ENCODE assay signal across 8 cellular contexts in the genomic region with DNA sequence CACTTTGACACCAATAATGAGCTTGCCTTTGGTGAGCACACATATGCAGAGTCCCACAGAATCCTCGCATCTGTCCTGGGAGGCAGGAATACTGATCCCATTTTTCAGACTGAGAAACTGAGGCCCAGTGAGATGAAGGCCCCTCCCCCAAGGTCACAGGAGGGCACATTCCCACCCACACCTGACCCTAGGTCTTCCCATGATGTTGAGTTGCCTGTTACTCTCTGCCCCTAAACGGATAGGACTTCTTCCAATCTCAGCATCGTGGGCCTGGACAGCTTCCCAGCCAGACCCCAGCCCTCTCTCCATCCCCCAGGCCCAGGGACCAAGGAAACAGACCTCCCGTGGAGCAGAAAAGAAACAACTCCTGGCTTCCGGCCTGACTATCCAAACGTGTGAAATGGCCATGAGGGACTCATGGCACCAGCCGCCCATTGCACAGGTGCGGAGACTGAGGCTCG. TPM values are rescaled to one million over a fixed set of nuclear protein-coding genes. Genes with fewer than 3 reads are reported as not detected.
DNase-seq lines count a peak whose midpoint lies in the region; ATAC-seq and TF ChIP-seq lines count a peak whose summit lies in the region.

No MANE protein-coding gene starts in this region.

- ATAC-seq in HG02588 (IDR thresholded peaks at IDR 0.05; ENCODE audit: unreplicated experiment) = no peak

- H3K4me1 ChIP-seq in Caco-2 (peaks cover 28% of the 10 kb centered on the region), colonic mucosa (peaks cover 10% of the 10 kb centered on the region)

- intact Hi-C loops in Caco-2 (cut with micrococcal nuclease; ENCODE audit: unreplicated experiment) = loop anchor here (5.0 kb wide), 1 partner anchor 80 kb away; a partner anchor contains a TSS
- intact Hi-C loops in colonic mucosa (cut with DNase I) = no loop called here

- no peaks in the 10 kb centered on the region for H3K27me3 Mint-ChIP-seq in Caco-2 (ENCODE audit: insufficient read depth, unreplicated experiment)
- peaks cover 4% of the 10 kb centered on the region for H3K27me3 Mint-ChIP-seq in nephron (ENCODE audit: low read depth)

- H3K9me3 ChIP-seq in Caco-2 (no peaks in the 10 kb centered on the region), colonic mucosa (no peaks in the 10 kb centered on the region)

- H3K27ac Mint-ChIP-seq in Caco-2 (ENCODE audit: unreplicated experiment) = peak overlapping the region; percentile 86
- peak overlapping the region; percentile 51 to 90 (median 72) for H3K27ac Mint-ChIP-seq in nephron

- BruUV-seq in Caco-2 (replicated peaks; lab: Mats Ljungman, UMichigan) = TSS peak; percentile 26

- peak overlapping the region; percentile 91 to 93 for H3K9ac ChIP-seq in colonic mucosa (ENCODE audit: low read depth in 2 of 2, low read length in 2 of 2)

- peak overlapping the region; percentile 84 for H3K4me3 Mint-ChIP-seq in Caco-2 (ENCODE audit: unreplicated experiment)
- peak overlapping the region; percentile 83 to 90 (median 89) for H3K4me3 Mint-ChIP-seq in nephron

- H3K4me1 Mint-ChIP-seq in Caco-2 (ENCODE audit: low read depth, unreplicated experiment) = peaks cover 46% of the 10 kb centered on the region
- peaks cover 45% of the 10 kb centered on the region for H3K4me1 Mint-ChIP-seq in nephron

- peak overlapping the region; percentile 84 for H3K27ac ChIP-seq in colonic mucosa

- H3K4me3 ChIP-seq in Caco-2 (ENCODE audit: low read depth, low read length) = peak overlapping the region; percentile 73
- H3K4me3 ChIP-seq in Jurkat, Clone E6-1 (ENCODE audit: low read length) = peak overlapping the region; percentile 86
- H3K4me3 ChIP-seq in colonic mucosa = peak overlapping the region; percentile 93

- H3K27me3 ChIP-seq in Caco-2 (replicated peaks; ENCODE audit: control insufficient read depth, insufficient read depth, low read length) (no peaks in the 10 kb centered on the region), colonic mucosa (no peaks in the 10 kb centered on the region)

- H3K36me3 ChIP-seq in Caco-2 (ENCODE audit: control insufficient read depth, insufficient read depth, low read length) (no peaks in the 10 kb centered on the region), colonic mucosa (no peaks in the 10 kb centered on the region)

- DNase-seq in Caco-2 (no peak), colonic mucosa (peak; percentile 42), AG08395 (ENCODE audit: low spot score) (no peak), OCI-M2 (lab: John Stamatoyannopoulos, UW; ENCODE audit: unreplicated experiment) (no peak)
- DNase-seq in Jurkat, Clone E6-1 (ENCODE audit: low read depth, low spot score) = no peak
- DNase-seq in activated CD4-positive, CD25-positive, alpha-beta regulatory T cell (lab: John Stamatoyannopoulos, UW) = no peak

- H3K9me3 Mint-ChIP-seq in Caco-2 (ENCODE audit: unreplicated experiment) = no peaks in the 10 kb centered on the region
- no peaks in the 10 kb centered on the region for H3K9me3 Mint-ChIP-seq in nephron

- CTCF ChIA-PET in Caco-2 (lab: Charles Lee) = interaction anchor here (1.0 to 1.1 kb wide), 2 partner anchors 8 to 34 kb away, joined by 9 to 14 read pairs; no protein-coding TSS in a partner anchor

- no peak for TF ChIP-seq CTCF in Caco-2 (IDR thresholded peaks at IDR 0.05; ENCODE audit: insufficient read depth in 1 of 2, low read depth in 1 of 2, low read length in 1 of 2, severe bottlenecking in 1 of 2, unreplicated experiment in 1 of 2)
- no peak for TF ChIP-seq CTCF in colonic mucosa (IDR thresholded peaks at IDR 0.05)
- TF ChIP-seq CTCF in nephron (IDR thresholded peaks at IDR 0.05; ENCODE audit: unreplicated experiment in 3 of 3) = no peak

- POLR2A ChIA-PET in Caco-2 (lab: Charles Lee) = no interaction called here

- peaks cover 10% of the 10 kb centered on the region for H3K36me3 Mint-ChIP-seq in Caco-2 (ENCODE audit: insufficient read depth, unreplicated experiment)
- no peaks in the 10 kb centered on the region for H3K36me3 Mint-ChIP-seq in nephron (ENCODE audit: low read depth)

RNA-seq across cellular contexts. Expression of a gene that starts 0.9 kb away (rescaled TPM):
- 64.2 and 66.7 TPM in 2 replicates for total RNA-seq in Caco-2 (2022)
- polyA plus RNA-seq in Jurkat, Clone E6-1 (2012; ENCODE audit: insufficient read depth, insufficient read length) = 72.3 TPM
- 100 to 1,000 TPM; 109 to 110 TPM for total RNA-seq in colonic mucosa

RNA-seq across cellular contexts. Expression of a gene that starts 9.2 kb away (rescaled TPM):
- total RNA-seq in Caco-2 (2022) (25.1 and 34.8 TPM in 2 replicates), colonic mucosa (10 to 100 TPM; 47.4 to 74.8 TPM)
- polyA plus RNA-seq in Jurkat, Clone E6-1 (2012; ENCODE audit: insufficient read depth, insufficient read length) = 24.8 TPM

RNA-seq across cellular contexts. Expression of a gene that starts 53.7 kb away (rescaled TPM):
- total RNA-seq in Caco-2 (2022) (44.7 and 45.1 TPM in 2 replicates), colonic mucosa (10 to 100 TPM; 33.9 to 37.3 TPM)
- polyA plus RNA-seq in Jurkat, Clone E6-1 (2012; ENCODE audit: insufficient read depth, insufficient read length) = 21.1 TPM
